In genomic region chr10:102648269-102648888, GRCh38 we compare ENCODE assay signal across 9 cellular contexts. TPM values are rescaled to one million over a fixed set of nuclear protein-coding genes. Genes with fewer than 3 reads are reported as not detected.
DNase-seq lines count a peak whose midpoint lies in the region; ATAC-seq and TF ChIP-seq lines count a peak whose summit lies in the region.
"Had no signal": no experiment of that assay in that cellular context is flagged by ENCODE, and none has a peak within 500 bp of the region (broad histone marks: within the 10 kb centered on the region; RNA-seq: fewer than 3 reads in every experiment).

No MANE protein-coding gene starts in this region.

- H3K27me3 ChIP-seq in ascending aorta (no peaks in the 10 kb centered on the region), left lung (no peaks in the 10 kb centered on the region), subcutaneous abdominal adipose tissue (ENCODE audit: control insufficient read depth in 5 of 5, insufficient read depth in 4 of 5, low read length in 5 of 5) (no peaks in the 10 kb centered on the region)

- peaks cover 11 to 25% of the 10 kb centered on the region in 2 donors for H3K36me3 ChIP-seq in ascending aorta
- H3K36me3 ChIP-seq in left lung: peaks cover 0 to 16% of the 10 kb centered on the region in 2 donors
- peaks cover 0 to 41% (median 31%) of the 10 kb centered on the region in 5 donors for H3K36me3 ChIP-seq in subcutaneous abdominal adipose tissue (ENCODE audit: control insufficient read depth in 5 of 5, insufficient read depth in 5 of 5, low read length in 5 of 5)

- H3K4me1 Mint-ChIP-seq in T-helper 1 cell treated with Interleukin-12 subunit alpha and Interleukin-12 subunit beta and Interleukin-4 antibody, amounts not matched to agents 30 μg/mL and 1 μg/mL, for 36 hours (ENCODE audit: low read depth): peaks cover 56% of the 10 kb centered on the region

- peak overlapping the region; percentile 98 for H3K27ac Mint-ChIP-seq in T-helper 1 cell treated with Interleukin-12 subunit alpha and Interleukin-12 subunit beta and Interleukin-4 antibody, amounts not matched to agents 30 μg/mL and 1 μg/mL, for 36 hours

- H3K9me3 ChIP-seq in ascending aorta (no peaks in the 10 kb centered on the region), left lung (no peaks in the 10 kb centered on the region), subcutaneous abdominal adipose tissue (ENCODE audit: control insufficient read depth in 5 of 5, low read length in 5 of 5) (no peaks in the 10 kb centered on the region)

- peak overlapping the region; percentile 95 for H3K4me3 Mint-ChIP-seq in T-helper 1 cell treated with Interleukin-12 subunit alpha and Interleukin-12 subunit beta and Interleukin-4 antibody, amounts not matched to agents 30 μg/mL and 1 μg/mL, for 36 hours

- intact Hi-C loops in ascending aorta (cut with DNase I): loop anchor here (10.0 kb wide), 2 partner anchors 136 to 1644 kb away; no protein-coding TSS in a partner anchor
- intact Hi-C loops in left lung (cut with DNase I): no loop called here

- H3K27me3 Mint-ChIP-seq in T-helper 1 cell treated with Interleukin-12 subunit alpha and Interleukin-12 subunit beta and Interleukin-4 antibody, amounts not matched to agents 30 μg/mL and 1 μg/mL, for 36 hours (ENCODE audit: low read depth): no peaks in the 10 kb centered on the region

- ATAC-seq in left lung: no peak
- no peak for ATAC-seq in HG03175 (IDR thresholded peaks at IDR 0.05; ENCODE audit: unreplicated experiment)

- H3K4me3 ChIP-seq in ascending aorta: peak overlapping the region; percentile 97
- H3K4me3 ChIP-seq in left lung: peak overlapping the region; percentile 19 to 85
- peak overlapping the region; percentile 94 to 100 (median 99) for H3K4me3 ChIP-seq in subcutaneous abdominal adipose tissue (ENCODE audit: low read depth in 1 of 5, low read length in 5 of 5)

- H3K36me3 Mint-ChIP-seq in T-helper 1 cell treated with Interleukin-12 subunit alpha and Interleukin-12 subunit beta and Interleukin-4 antibody, amounts not matched to agents 30 μg/mL and 1 μg/mL, for 36 hours (ENCODE audit: low read depth): peaks cover 25% of the 10 kb centered on the region

- TF ChIP-seq CTCF in ascending aorta (IDR thresholded peaks at IDR 0.05): no peak
- no peak for TF ChIP-seq CTCF in left lung (IDR thresholded peaks at IDR 0.05)

- H3K4me1 ChIP-seq in ascending aorta: peaks cover 34 to 56% of the 10 kb centered on the region in 2 donors
- peaks cover 60 to 70% of the 10 kb centered on the region in 2 donors for H3K4me1 ChIP-seq in left lung
- H3K4me1 ChIP-seq in subcutaneous abdominal adipose tissue (ENCODE audit: control insufficient read depth in 5 of 5, insufficient read depth in 5 of 5, low read length in 5 of 5): peaks cover 26 to 91% (median 75%) of the 10 kb centered on the region in 5 donors

- DNase-seq in T-helper 1 cell (no peak), ascending aorta (ENCODE audit: low spot score in 2 of 2) (no peak), left lung (peak in 1 of 2 donors; percentile 59), NCI-H1105 (lab: John Stamatoyannopoulos, UW) (no peak), cortex of kidney (lab: John Stamatoyannopoulos, UW) (no peak)
- DNase-seq: KG1 had no signal

- peak overlapping the region; percentile 98 for H3K27ac ChIP-seq in ascending aorta
- peak overlapping the region; percentile 98 to 99 for H3K27ac ChIP-seq in left lung
- H3K27ac ChIP-seq in subcutaneous abdominal adipose tissue (ENCODE audit: low read depth, low read length): peak overlapping the region; percentile 99

- peak overlapping the region; percentile 28 to 99 (median 93) for H3K9ac ChIP-seq in subcutaneous abdominal adipose tissue (ENCODE audit: low read length in 5 of 5)

- no peaks in the 10 kb centered on the region for H3K9me3 Mint-ChIP-seq in T-helper 1 cell treated with Interleukin-12 subunit alpha and Interleukin-12 subunit beta and Interleukin-4 antibody, amounts not matched to agents 30 μg/mL and 1 μg/mL, for 36 hours

RNA-seq across cellular contexts. Expression of gene TRIM8, which starts 4.1 kb away (rescaled TPM):
- total RNA-seq in ascending aorta: 216 TPM
- 100 to 1,000 TPM; 123 to 180 TPM for total RNA-seq in left lung
